In genomic region chr19:41226053-41226873, GRCh38 we compare ENCODE assay signal across 1 cellular context.
TF ChIP-seq lines count a peak whose summit lies in the region.

No MANE protein-coding gene starts in this region.

TF ChIP-seq in HEK293, 187 proteins besides CTCF, POLR2A, EP300 and RAD21 (continued from another document and continues in another):
- TF ChIP-seq ZNF76 (tag by site-specific recombination; IDR thresholded peaks at IDR 0.05; ENCODE audit: borderline replicate concordance, low read depth) (no peak), ZBTB10 (tag by site-specific recombination; IDR thresholded peaks at IDR 0.05) (peak; percentile 55; the same call in 1 of the 2 replicates), ZNF600 (tag by site-specific recombination; IDR thresholded peaks at IDR 0.05) (peak; percentile 76), ZNF501 (tag by site-specific recombination; IDR thresholded peaks at IDR 0.05) (0 out of 2 replicates have a peak, but pooled peaks have one; percentile 62), KLF8 (tag by site-specific recombination; IDR thresholded peaks at IDR 0.05) (peak; percentile 81; the same call in 1 of the 2 replicates), KLF1 (tag by site-specific recombination; IDR thresholded peaks at IDR 0.05) (peak; percentile 51; the same call in 1 of the 2 replicates), SP2 (tag by site-specific recombination; IDR thresholded peaks at IDR 0.05) (peak; percentile 40; the same call in 1 of the 2 replicates), ZNF324 (tag by site-specific recombination; IDR thresholded peaks at IDR 0.05) (no peak; the same call in 1 of the 2 replicates), FEZF1 (tag by site-specific recombination; IDR thresholded peaks at IDR 0.05) (no peak), ZNF626 (tag by site-specific recombination; IDR thresholded peaks at IDR 0.05) (no peak), IKZF3 (tag by site-specific recombination; IDR thresholded peaks at IDR 0.05) (peak; percentile 64), ZNF530 (tag by site-specific recombination; IDR thresholded peaks at IDR 0.05; ENCODE audit: low read depth) (no peak), KLF10 (tag by site-specific recombination; IDR thresholded peaks at IDR 0.05) (no peak), ZNF23 (tag by site-specific recombination; IDR thresholded peaks at IDR 0.05; ENCODE audit: borderline replicate concordance) (no peak), BCL11B (tag by site-specific recombination; IDR thresholded peaks at IDR 0.05; ENCODE audit: low read depth) (no peak), ZNF140 (tag by site-specific recombination; IDR thresholded peaks at IDR 0.05) (no peak), ZNF280D (tag by site-specific recombination; IDR thresholded peaks at IDR 0.05) (0 out of 2 replicates have a peak, but pooled peaks have one; percentile 32), SALL2 (tag by site-specific recombination; IDR thresholded peaks at IDR 0.05; ENCODE audit: borderline replicate concordance) (no peak), ZNF423 (tag by site-specific recombination; IDR thresholded peaks at IDR 0.05) (no peak), ZNF624 (tag by site-specific recombination; IDR thresholded peaks at IDR 0.05) (no peak), HOXC10 (CRISPR knock-in tag; IDR thresholded peaks at IDR 0.05) (no peak), KLF9 (tag by site-specific recombination; IDR thresholded peaks at IDR 0.05; ENCODE audit: low read depth) (0 out of 2 replicates have a peak, but pooled peaks have one; percentile 16), ZNF362 (tag by site-specific recombination; IDR thresholded peaks at IDR 0.05) (no peak), ZNF202 (tag by site-specific recombination; IDR thresholded peaks at IDR 0.05; ENCODE audit: borderline replicate concordance) (no peak), ZNF248 (tag by site-specific recombination; IDR thresholded peaks at IDR 0.05) (no peak), ZNF791 (tag by site-specific recombination; IDR thresholded peaks at IDR 0.05) (no peak), ZNF239 (tag by site-specific recombination; IDR thresholded peaks at IDR 0.05) (no peak), ZEB2 (tag by site-specific recombination; IDR thresholded peaks at IDR 0.05) (0 out of 2 replicates have a peak, but pooled peaks have one; percentile 70), ZNF354C (tag by site-specific recombination; IDR thresholded peaks at IDR 0.05; ENCODE audit: borderline replicate concordance, low read depth) (no peak), ZNF138 (tag by site-specific recombination; IDR thresholded peaks at IDR 0.05; ENCODE audit: borderline replicate concordance) (no peak), ZNF658 (tag by site-specific recombination; IDR thresholded peaks at IDR 0.05) (no peak), ZNF621 (tag by site-specific recombination; IDR thresholded peaks at IDR 0.05) (no peak), RBAK (tag by site-specific recombination; IDR thresholded peaks at IDR 0.05) (no peak), ZBTB20 (tag by site-specific recombination; IDR thresholded peaks at IDR 0.05) (peak; percentile 25; the same call in 1 of the 2 replicates), ZNF157 (tag by site-specific recombination; IDR thresholded peaks at IDR 0.05) (no peak), ZNF398 (tag by site-specific recombination; IDR thresholded peaks at IDR 0.05) (peak; percentile 96), TCF7L2 (IDR thresholded peaks at IDR 0.05; ENCODE audit: borderline replicate concordance, low read depth, low read length) (no peak), OSR2 (tag by site-specific recombination; IDR thresholded peaks at IDR 0.05) (no peak), SETDB1 (IDR thresholded peaks at IDR 0.05; ENCODE audit: insufficient read length, low read length) (no peak)
- TF ChIP-seq, protein P1, sequence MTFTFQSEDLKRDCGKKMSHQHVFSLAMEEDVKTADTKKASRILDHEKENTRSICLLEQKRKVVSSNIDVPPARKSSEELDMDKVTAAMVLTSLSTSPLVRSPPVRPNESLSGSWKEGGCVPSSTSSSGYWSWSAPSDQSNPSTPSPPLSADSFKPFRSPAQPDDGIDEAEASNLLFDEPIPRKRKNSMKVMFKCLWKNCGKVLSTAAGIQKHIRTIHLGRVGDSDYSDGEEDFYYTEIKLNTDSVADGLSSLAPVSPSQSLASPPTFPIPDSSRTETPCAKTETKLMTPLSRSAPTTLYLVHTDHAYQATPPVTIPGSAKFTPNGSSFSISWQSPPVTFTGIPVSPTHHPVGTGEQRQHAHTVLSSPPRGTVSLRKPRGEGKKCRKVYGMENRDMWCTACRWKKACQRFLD (tag by site-specific recombination; IDR thresholded peaks at IDR 0.05), result no peak
- TF ChIP-seq, protein P2, sequence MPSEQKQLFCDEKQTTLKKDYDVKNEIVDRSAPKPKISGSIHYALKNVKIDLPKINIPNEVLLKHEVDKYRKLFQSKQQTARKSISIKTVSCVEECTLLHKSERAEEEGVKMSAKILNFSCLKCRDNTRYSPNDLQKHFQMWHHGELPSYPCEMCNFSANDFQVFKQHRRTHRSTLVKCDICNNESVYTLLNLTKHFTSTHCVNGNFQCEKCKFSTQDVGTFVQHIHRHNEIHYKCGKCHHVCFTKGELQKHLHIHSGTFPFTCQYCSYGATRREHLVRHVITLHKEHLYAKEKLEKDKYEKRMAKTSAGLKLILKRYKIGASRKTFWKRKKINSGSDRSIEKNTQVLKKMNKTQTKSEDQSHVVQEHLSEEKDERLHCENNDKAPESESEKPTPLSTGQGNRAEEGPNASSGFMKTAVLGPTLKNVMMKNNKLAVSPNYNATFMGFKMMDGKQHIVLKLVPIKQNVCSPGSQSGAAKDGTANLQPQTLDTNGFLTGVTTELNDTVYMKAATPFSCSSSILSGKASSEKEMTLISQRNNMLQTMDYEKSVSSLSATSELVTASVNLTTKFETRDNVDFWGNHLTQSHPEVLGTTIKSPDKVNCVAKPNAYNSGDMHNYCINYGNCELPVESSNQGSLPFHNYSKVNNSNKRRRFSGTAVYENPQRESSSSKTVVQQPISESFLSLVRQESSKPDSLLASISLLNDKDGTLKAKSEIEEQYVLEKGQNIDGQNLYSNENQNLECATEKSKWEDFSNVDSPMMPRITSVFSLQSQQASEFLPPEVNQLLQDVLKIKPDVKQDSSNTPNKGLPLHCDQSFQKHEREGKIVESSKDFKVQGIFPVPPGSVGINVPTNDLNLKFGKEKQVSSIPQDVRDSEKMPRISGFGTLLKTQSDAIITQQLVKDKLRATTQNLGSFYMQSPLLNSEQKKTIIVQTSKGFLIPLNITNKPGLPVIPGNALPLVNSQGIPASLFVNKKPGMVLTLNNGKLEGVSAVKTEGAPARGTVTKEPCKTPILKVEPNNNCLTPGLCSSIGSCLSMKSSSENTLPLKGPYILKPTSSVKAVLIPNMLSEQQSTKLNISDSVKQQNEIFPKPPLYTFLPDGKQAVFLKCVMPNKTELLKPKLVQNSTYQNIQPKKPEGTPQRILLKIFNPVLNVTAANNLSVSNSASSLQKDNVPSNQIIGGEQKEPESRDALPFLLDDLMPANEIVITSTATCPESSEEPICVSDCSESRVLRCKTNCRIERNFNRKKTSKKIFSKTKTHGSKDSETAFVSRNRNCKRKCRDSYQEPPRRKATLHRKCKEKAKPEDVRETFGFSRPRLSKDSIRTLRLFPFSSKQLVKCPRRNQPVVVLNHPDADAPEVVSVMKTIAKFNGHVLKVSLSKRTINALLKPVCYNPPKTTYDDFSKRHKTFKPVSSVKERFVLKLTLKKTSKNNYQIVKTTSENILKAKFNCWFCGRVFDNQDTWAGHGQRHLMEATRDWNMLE (tag by site-specific recombination; conservative IDR thresholded peaks at IDR 0.05; ENCODE audit: low read depth), result no peak
- TF ChIP-seq, protein P3, sequence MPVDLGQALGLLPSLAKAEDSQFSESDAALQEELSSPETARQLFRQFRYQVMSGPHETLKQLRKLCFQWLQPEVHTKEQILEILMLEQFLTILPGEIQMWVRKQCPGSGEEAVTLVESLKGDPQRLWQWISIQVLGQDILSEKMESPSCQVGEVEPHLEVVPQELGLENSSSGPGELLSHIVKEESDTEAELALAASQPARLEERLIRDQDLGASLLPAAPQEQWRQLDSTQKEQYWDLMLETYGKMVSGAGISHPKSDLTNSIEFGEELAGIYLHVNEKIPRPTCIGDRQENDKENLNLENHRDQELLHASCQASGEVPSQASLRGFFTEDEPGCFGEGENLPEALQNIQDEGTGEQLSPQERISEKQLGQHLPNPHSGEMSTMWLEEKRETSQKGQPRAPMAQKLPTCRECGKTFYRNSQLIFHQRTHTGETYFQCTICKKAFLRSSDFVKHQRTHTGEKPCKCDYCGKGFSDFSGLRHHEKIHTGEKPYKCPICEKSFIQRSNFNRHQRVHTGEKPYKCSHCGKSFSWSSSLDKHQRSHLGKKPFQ (tag by site-specific recombination; IDR thresholded peaks at IDR 0.05), result 0 out of 2 replicates have a peak, but pooled peaks have one; percentile 26
- TF ChIP-seq, protein P4, sequence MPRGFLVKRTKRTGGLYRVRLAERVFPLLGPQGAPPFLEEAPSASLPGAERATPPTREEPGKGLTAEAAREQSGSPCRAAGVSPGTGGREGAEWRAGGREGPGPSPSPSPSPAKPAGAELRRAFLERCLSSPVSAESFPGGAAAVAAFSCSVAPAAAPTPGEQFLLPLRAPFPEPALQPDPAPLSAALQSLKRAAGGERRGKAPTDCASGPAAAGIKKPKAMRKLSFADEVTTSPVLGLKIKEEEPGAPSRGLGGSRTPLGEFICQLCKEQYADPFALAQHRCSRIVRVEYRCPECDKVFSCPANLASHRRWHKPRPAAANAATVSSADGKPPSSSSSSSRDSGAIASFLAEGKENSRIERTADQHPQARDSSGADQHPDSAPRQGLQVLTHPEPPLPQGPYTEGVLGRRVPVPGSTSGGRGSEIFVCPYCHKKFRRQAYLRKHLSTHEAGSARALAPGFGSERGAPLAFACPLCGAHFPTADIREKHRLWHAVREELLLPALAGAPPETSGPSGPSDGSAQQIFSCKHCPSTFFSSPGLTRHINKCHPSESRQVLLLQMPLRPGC (tag by site-specific recombination; IDR thresholded peaks at IDR 0.05), result no peak
- TF ChIP-seq, protein P5, sequence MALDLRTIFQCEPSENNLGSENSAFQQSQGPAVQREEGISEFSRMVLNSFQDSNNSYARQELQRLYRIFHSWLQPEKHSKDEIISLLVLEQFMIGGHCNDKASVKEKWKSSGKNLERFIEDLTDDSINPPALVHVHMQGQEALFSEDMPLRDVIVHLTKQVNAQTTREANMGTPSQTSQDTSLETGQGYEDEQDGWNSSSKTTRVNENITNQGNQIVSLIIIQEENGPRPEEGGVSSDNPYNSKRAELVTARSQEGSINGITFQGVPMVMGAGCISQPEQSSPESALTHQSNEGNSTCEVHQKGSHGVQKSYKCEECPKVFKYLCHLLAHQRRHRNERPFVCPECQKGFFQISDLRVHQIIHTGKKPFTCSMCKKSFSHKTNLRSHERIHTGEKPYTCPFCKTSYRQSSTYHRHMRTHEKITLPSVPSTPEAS (tag by site-specific recombination; IDR thresholded peaks at IDR 0.05), result peak; percentile 60
